In the genomic region with DNA sequence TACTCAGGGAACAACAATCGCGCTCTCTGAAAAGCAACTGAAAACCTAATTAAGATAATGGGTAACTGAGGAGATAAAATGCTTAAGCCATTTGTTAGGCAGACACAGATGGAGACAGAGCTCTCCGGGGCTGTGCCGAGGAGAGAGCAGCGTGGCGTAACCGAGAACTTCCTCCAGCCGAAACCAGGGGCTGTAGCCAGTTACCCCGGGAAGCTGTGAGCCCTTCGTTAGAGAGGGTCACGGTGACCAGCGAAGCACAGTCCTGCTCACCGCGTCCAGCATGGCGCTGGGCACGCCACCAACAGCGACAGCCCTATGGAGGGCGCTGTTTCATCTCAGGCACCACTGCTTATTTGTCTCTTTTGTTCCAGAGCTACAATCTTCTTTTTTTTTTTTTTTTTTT, we compare ENCODE assay signal across 10 cellular contexts. TPM values are rescaled to one million over a fixed set of nuclear protein-coding genes. Genes with fewer than 3 reads are reported as not detected.
DNase-seq lines count a peak whose midpoint lies in the region; ATAC-seq and TF ChIP-seq lines count a peak whose summit lies in the region.
"Had no signal": no experiment of that assay in that cellular context is flagged by ENCODE, and none has a peak within 500 bp of the region (broad histone marks: within the 10 kb centered on the region; RNA-seq: fewer than 3 reads in every experiment).

No MANE protein-coding gene starts in this region.

- no peaks in the 10 kb centered on the region for H3K36me3 ChIP-seq in kidney epithelial cell (ENCODE audit: control insufficient read depth, insufficient read depth, low read length)

- peak; percentile 15 for DNase-seq in AG08395 (ENCODE audit: low spot score)
- DNase-seq in cardiac fibroblast (ENCODE audit: low read depth in 2 of 2), result peak; percentile 15 to 58
- no peak for DNase-seq in kidney epithelial cell (ENCODE audit: low read depth)
- no peak for DNase-seq in NCI-H1694 (lab: John Stamatoyannopoulos, UW)
- DNase-seq in activated CD4-positive, alpha-beta T cell treated with anti-CD3 and anti-CD28 coated beads, Interleukin-2, amount 10 ng/mL, durations not matched to agents 7 days and 5 days, result no peak
- DNase-seq: SHP77 treated with DMSO at 0.1 percent for 48 hours had no signal

- TF ChIP-seq RAD21 in Ishikawa (IDR thresholded peaks at IDR 0.05; ENCODE audit: low read depth), result peak; percentile 43

- CTCF ChIA-PET in activated CD4-positive, alpha-beta T cell treated with anti-CD3 and anti-CD28 coated beads, Interleukin-2, amount 10 ng/mL, durations not matched to agents 7 days and 5 days (lab: Charles Lee), result interaction anchor here (0.6 to 1.1 kb wide), 4 partner anchors 15 to 109 kb away, joined by 3 to 4 read pairs (median 4); no protein-coding TSS in a partner anchor

- no peak overlapping the region for H3K27ac Mint-ChIP-seq in activated CD4-positive, alpha-beta T cell treated with anti-CD3 and anti-CD28 coated beads, Interleukin-2, amount 10 ng/mL, durations not matched to agents 7 days and 5 days
- H3K27ac Mint-ChIP-seq: activated T-helper 1 cell treated with anti-CD3 and anti-CD28 coated beads, Interleukin-12 subunit alpha, Interleukin-12 subunit beta, Interleukin-2, Interleukin-4 antibody, amounts not matched to agents 30 ng/mL and 10 ng/mL and 1 ng/mL, durations not matched to agents 14 hours and 24 hours and 36 hours had no signal

- POLR2A ChIA-PET in activated CD4-positive, alpha-beta T cell treated with anti-CD3 and anti-CD28 coated beads, Interleukin-2, amount 10 ng/mL, durations not matched to agents 7 days and 5 days (lab: Charles Lee), result no interaction called here

- TF ChIP-seq CTCF in cardiac fibroblast (IDR thresholded peaks at IDR 0.05; ENCODE audit: low read depth, low read length) (peak; percentile 41), kidney epithelial cell (IDR thresholded peaks at IDR 0.05; ENCODE audit: insufficient read depth, low read length, poor library complexity, severe bottlenecking) (peak; percentile 35)

- H3K27me3 ChIP-seq in kidney epithelial cell (ENCODE audit: control insufficient read depth, insufficient read depth, low read length), result peaks cover 2% of the 10 kb centered on the region

- H3K4me3 ChIP-seq in cardiac fibroblast (replicated peaks in 1 of 2; ENCODE audit: low read depth in 2 of 2, low read length in 2 of 2) (peak overlapping the region; percentile 9 to 26), kidney epithelial cell (ENCODE audit: low read depth, low read length) (no peak overlapping the region)

- no peaks in the 10 kb centered on the region for H3K36me3 Mint-ChIP-seq in activated CD4-positive, alpha-beta T cell treated with anti-CD3 and anti-CD28 coated beads, Interleukin-2, amount 10 ng/mL, durations not matched to agents 7 days and 5 days (ENCODE audit: low read depth)

- H3K4me3 Mint-ChIP-seq in activated CD4-positive, alpha-beta T cell treated with anti-CD3 and anti-CD28 coated beads, Interleukin-2, amount 10 ng/mL, durations not matched to agents 7 days and 5 days, result no peak overlapping the region
- H3K4me3 Mint-ChIP-seq: activated T-helper 1 cell treated with anti-CD3 and anti-CD28 coated beads, Interleukin-12 subunit alpha, Interleukin-12 subunit beta, Interleukin-2, Interleukin-4 antibody, amounts not matched to agents 30 ng/mL and 10 ng/mL and 1 ng/mL, durations not matched to agents 14 hours and 24 hours and 36 hours had no signal

- H3K9me3 Mint-ChIP-seq in activated CD4-positive, alpha-beta T cell treated with anti-CD3 and anti-CD28 coated beads, Interleukin-2, amount 10 ng/mL, durations not matched to agents 7 days and 5 days, result no peaks in the 10 kb centered on the region
- H3K9me3 Mint-ChIP-seq: activated T-helper 1 cell treated with anti-CD3 and anti-CD28 coated beads, Interleukin-12 subunit alpha, Interleukin-12 subunit beta, Interleukin-2, Interleukin-4 antibody, amounts not matched to agents 30 ng/mL and 10 ng/mL and 1 ng/mL, durations not matched to agents 14 hours and 24 hours and 36 hours had no signal

- ATAC-seq in HG02840 (IDR thresholded peaks at IDR 0.05; ENCODE audit: low FRiP score, unreplicated experiment) (no peak), HG02970 (IDR thresholded peaks at IDR 0.05; ENCODE audit: low FRiP score, unreplicated experiment) (no peak)

- H3K27me3 Mint-ChIP-seq in activated CD4-positive, alpha-beta T cell treated with anti-CD3 and anti-CD28 coated beads, Interleukin-2, amount 10 ng/mL, durations not matched to agents 7 days and 5 days, result peaks cover 7% of the 10 kb centered on the region

- no peak for TF ChIP-seq EP300 in Ishikawa (IDR thresholded peaks at IDR 0.05; ENCODE audit: borderline replicate concordance)

- no peaks in the 10 kb centered on the region for H3K4me1 Mint-ChIP-seq in activated CD4-positive, alpha-beta T cell treated with anti-CD3 and anti-CD28 coated beads, Interleukin-2, amount 10 ng/mL, durations not matched to agents 7 days and 5 days

TF ChIP-seq in Ishikawa, 13 proteins besides CTCF, POLR2A, EP300 and RAD21:
- TF ChIP-seq YY1 (IDR thresholded peaks at IDR 0.05; ENCODE audit: low read depth) (peak; percentile 55; the same call in 1 of the 2 replicates), CEBPB (IDR thresholded peaks at IDR 0.05) (no peak)
TF ChIP-seq in Ishikawa: peak in this region for 1.

RNA-seq across cellular contexts. Expression of a gene that starts 16.1 kb away (rescaled TPM):
- total RNA-seq in kidney epithelial cell, result 0.13 and 0.14 TPM in 2 replicates
- total RNA-seq in activated CD4-positive, alpha-beta T cell treated with anti-CD3 and anti-CD28 coated beads, Interleukin-2, amount 10 ng/mL, durations not matched to agents 7 days and 5 days, result under 1 TPM in 1 of 2 experiments, not detected in 1; 0.05 TPM
- total RNA-seq: activated T-helper 1 cell treated with anti-CD3 and anti-CD28 coated beads, Interleukin-12 subunit alpha, Interleukin-12 subunit beta, Interleukin-2, Interleukin-4 antibody, amounts not matched to agents 30 ng/mL and 10 ng/mL and 1 ng/mL, durations not matched to agents 14 hours and 24 hours and 36 hours had no signal

RNA-seq across cellular contexts. Expression of a gene that starts 37.8 kb away (rescaled TPM):
- 2.3 and 3.5 TPM in 2 replicates for total RNA-seq in kidney epithelial cell
- under 1 TPM; 0.37 to 0.84 TPM for total RNA-seq in activated CD4-positive, alpha-beta T cell treated with anti-CD3 and anti-CD28 coated beads, Interleukin-2, amount 10 ng/mL, durations not matched to agents 7 days and 5 days

Comparison
In these comparisons a context has a peak if more than half of its experiments do, and no peak if none do; other contexts are left out.
1. DNase-seq: peak in AG08395 (single experiment) and cardiac fibroblast (2 of 2); none in kidney epithelial cell (single experiment), NCI-H1694 (single experiment) and activated CD4-positive, alpha-beta T cell treated with anti-CD3 and anti-CD28 coated beads, Interleukin-2, amount 10 ng/mL, durations not matched to agents 7 days and 5 days (single experiment).